13 cellular contexts compared by ENCODE assay signal in genomic region chr11:59182457-59183151, GRCh38. TPM values are rescaled to one million over a fixed set of nuclear protein-coding genes. Genes with fewer than 3 reads are reported as not detected.
DNase-seq lines count a peak whose midpoint lies in the region; ATAC-seq and TF ChIP-seq lines count a peak whose summit lies in the region.
"Had no signal": no experiment of that assay in that cellular context is flagged by ENCODE, and none has a peak within 500 bp of the region (broad histone marks: within the 10 kb centered on the region; RNA-seq: fewer than 3 reads in every experiment).

No MANE protein-coding gene starts in this region.

- H2AFZ ChIP-seq in MM.1S (ENCODE audit: low read length), result no peak overlapping the region

- H3K27me3 ChIP-seq in MM.1S (replicated peaks; ENCODE audit: insufficient read depth, low read length), result no peaks in the 10 kb centered on the region
- H3K27me3 ChIP-seq: BLaER1 treated with 17β-estradiol and CSF1 and Interleukin-3, amounts not matched to agents 10 nM and 100 nM; testis had no signal

- no peaks in the 10 kb centered on the region for H3K27me3 Mint-ChIP-seq in activated CD8-positive, alpha-beta memory T cell treated with anti-CD3 and anti-CD28 coated beads, Interleukin-2, amount 10 ng/mL, durations not matched to agents 7 days and 5 days
- no peaks in the 10 kb centered on the region for H3K27me3 Mint-ChIP-seq in stimulated activated naive B cell treated with anti-CD40 and anti-IgM and Interleukin-4, amounts not matched to agents 10 μg/mL and 1 μg/mL and 100 μg/mL, for 72 hours
- H3K27me3 Mint-ChIP-seq: activated naive CD4-positive, alpha-beta T cell treated with anti-CD3 and anti-CD28 coated beads, Interleukin-2, amount 50 U/mL, for 24 hours had no signal

- H3K4me1 ChIP-seq in MM.1S (ENCODE audit: low read length), result no peaks in the 10 kb centered on the region

- DNase-seq in activated CD8-positive, alpha-beta memory T cell treated with anti-CD3 and anti-CD28 coated beads, Interleukin-2, amount 50 U/mL, for 4 hours, result peak; percentile 27
- no peak for DNase-seq in activated CD8-positive, alpha-beta memory T cell treated with anti-CD3 and anti-CD28 coated beads, Interleukin-2, amount 10 ng/mL, durations not matched to agents 7 days and 5 days
- no peak for DNase-seq in MM.1S
- DNase-seq in fibroblast of pulmonary artery (ENCODE audit: low read depth), result no peak
- no peak for DNase-seq in stimulated activated naive B cell treated with anti-CD40 and anti-IgM and Interleukin-4, amounts not matched to agents 10 μg/mL and 1 μg/mL and 100 μg/mL, for 72 hours
- no peak for DNase-seq in globus pallidus (ENCODE audit: low spot score)
- no peak for DNase-seq in NCI-H2029 treated with DMSO at 0.1 percent for 48 hours (lab: John Stamatoyannopoulos, UW)
- no peak for DNase-seq in middle frontal gyrus (ENCODE audit: extremely low spot score, low spot score)
- DNase-seq: testis had no signal

- no peaks in the 10 kb centered on the region for H3F3A ChIP-seq in MM.1S (ENCODE audit: insufficient read depth, low read length)

- no peaks in the 10 kb centered on the region for H3K9me3 ChIP-seq in MM.1S (replicated peaks; ENCODE audit: insufficient read depth, low read length)
- H3K9me3 ChIP-seq: testis had no signal

- peak; percentile 54 for TF ChIP-seq CTCF in MM.1S (IDR thresholded peaks at IDR 0.05; ENCODE audit: low read length)
- TF ChIP-seq CTCF in fibroblast of pulmonary artery (IDR thresholded peaks at IDR 0.05; ENCODE audit: low read length, missing control alignments), result peak; percentile 12

- no peaks in the 10 kb centered on the region for H3K36me3 ChIP-seq in MM.1S (replicated peaks; ENCODE audit: insufficient read depth, low read length)

- CTCF ChIA-PET in activated CD8-positive, alpha-beta memory T cell treated with anti-CD3 and anti-CD28 coated beads, Interleukin-2, amount 10 ng/mL, durations not matched to agents 7 days and 5 days (lab: Charles Lee), result interaction anchor here (5.2 kb wide), 1 partner anchor 11 kb away, joined by 31 read pairs; the partner anchor contains the start of gene DTX4

- H3K9me3 Mint-ChIP-seq in activated CD8-positive, alpha-beta memory T cell treated with anti-CD3 and anti-CD28 coated beads, Interleukin-2, amount 10 ng/mL, durations not matched to agents 7 days and 5 days (ENCODE audit: low read depth), result peaks cover 4% of the 10 kb centered on the region
- peaks cover 8 to 11% of the 10 kb centered on the region in 2 donors for H3K9me3 Mint-ChIP-seq in stimulated activated naive B cell treated with anti-CD40 and anti-IgM and Interleukin-4, amounts not matched to agents 10 μg/mL and 1 μg/mL and 100 μg/mL, for 72 hours
- H3K9me3 Mint-ChIP-seq: activated naive CD4-positive, alpha-beta T cell treated with anti-CD3 and anti-CD28 coated beads, Interleukin-2, amount 50 U/mL, for 24 hours had no signal

- H3K9ac ChIP-seq in MM.1S (ENCODE audit: low read length), result no peak overlapping the region
- H3K9ac ChIP-seq: BLaER1 treated with 17β-estradiol and CSF1 and Interleukin-3, amounts not matched to agents 10 nM and 100 nM had no signal

- no peak overlapping the region for H3K4me3 Mint-ChIP-seq in activated CD8-positive, alpha-beta memory T cell treated with anti-CD3 and anti-CD28 coated beads, Interleukin-2, amount 10 ng/mL, durations not matched to agents 7 days and 5 days
- H3K4me3 Mint-ChIP-seq in stimulated activated naive B cell treated with anti-CD40 and anti-IgM and Interleukin-4, amounts not matched to agents 10 μg/mL and 1 μg/mL and 100 μg/mL, for 72 hours, result no peak overlapping the region
- H3K4me3 Mint-ChIP-seq: activated naive CD4-positive, alpha-beta T cell treated with anti-CD3 and anti-CD28 coated beads, Interleukin-2, amount 50 U/mL, for 24 hours had no signal

- ATAC-seq in activated CD8-positive, alpha-beta memory T cell treated with anti-CD3 and anti-CD28 coated beads, Interleukin-2, amount 10 ng/mL, durations not matched to agents 7 days and 5 days, result no peak
- peak; percentile 43 to 46 for ATAC-seq in stimulated activated naive B cell treated with anti-CD40 and anti-IgM and Interleukin-4, amounts not matched to agents 10 μg/mL and 1 μg/mL and 100 μg/mL, for 72 hours (replicated peaks)

- H3K4me3 ChIP-seq in MM.1S (ENCODE audit: low read length) (no peak overlapping the region), fibroblast of pulmonary artery (replicated peaks; ENCODE audit: low read depth, low read length) (no peak overlapping the region)
- H3K4me3 ChIP-seq: BLaER1 treated with 17β-estradiol and CSF1 and Interleukin-3, amounts not matched to agents 10 nM and 100 nM; testis had no signal

- no peak overlapping the region for H3K27ac ChIP-seq in MM.1S (ENCODE audit: low read length)
- H3K27ac ChIP-seq: BLaER1 treated with 17β-estradiol and CSF1 and Interleukin-3, amounts not matched to agents 10 nM and 100 nM; testis had no signal

- H3K79me2 ChIP-seq in MM.1S (ENCODE audit: low read length), result no peaks in the 10 kb centered on the region

- H3K4me1 Mint-ChIP-seq in activated CD8-positive, alpha-beta memory T cell treated with anti-CD3 and anti-CD28 coated beads, Interleukin-2, amount 10 ng/mL, durations not matched to agents 7 days and 5 days, result no peaks in the 10 kb centered on the region
- peaks cover 26 to 27% of the 10 kb centered on the region in 2 donors for H3K4me1 Mint-ChIP-seq in stimulated activated naive B cell treated with anti-CD40 and anti-IgM and Interleukin-4, amounts not matched to agents 10 μg/mL and 1 μg/mL and 100 μg/mL, for 72 hours
- H3K4me1 Mint-ChIP-seq: activated naive CD4-positive, alpha-beta T cell treated with anti-CD3 and anti-CD28 coated beads, Interleukin-2, amount 50 U/mL, for 24 hours had no signal

- no peaks in the 10 kb centered on the region for H3K36me3 Mint-ChIP-seq in activated CD8-positive, alpha-beta memory T cell treated with anti-CD3 and anti-CD28 coated beads, Interleukin-2, amount 10 ng/mL, durations not matched to agents 7 days and 5 days
- peaks cover 34 to 57% of the 10 kb centered on the region in 2 donors for H3K36me3 Mint-ChIP-seq in stimulated activated naive B cell treated with anti-CD40 and anti-IgM and Interleukin-4, amounts not matched to agents 10 μg/mL and 1 μg/mL and 100 μg/mL, for 72 hours
- H3K36me3 Mint-ChIP-seq: activated naive CD4-positive, alpha-beta T cell treated with anti-CD3 and anti-CD28 coated beads, Interleukin-2, amount 50 U/mL, for 24 hours had no signal

- H3K4me2 ChIP-seq in MM.1S (ENCODE audit: low read depth, low read length), result no peak overlapping the region
- H3K4me2 ChIP-seq: BLaER1 treated with 17β-estradiol and CSF1 and Interleukin-3, amounts not matched to agents 10 nM and 100 nM had no signal

- no peaks in the 10 kb centered on the region for H4K20me1 ChIP-seq in MM.1S (ENCODE audit: insufficient read depth, low read length)

- H3K27ac Mint-ChIP-seq in activated CD8-positive, alpha-beta memory T cell treated with anti-CD3 and anti-CD28 coated beads, Interleukin-2, amount 10 ng/mL, durations not matched to agents 7 days and 5 days, result no peak overlapping the region
- no peak overlapping the region for H3K27ac Mint-ChIP-seq in stimulated activated naive B cell treated with anti-CD40 and anti-IgM and Interleukin-4, amounts not matched to agents 10 μg/mL and 1 μg/mL and 100 μg/mL, for 72 hours
- H3K27ac Mint-ChIP-seq: activated naive CD4-positive, alpha-beta T cell treated with anti-CD3 and anti-CD28 coated beads, Interleukin-2, amount 50 U/mL, for 24 hours had no signal

- no peaks in the 10 kb centered on the region for H3K9me2 ChIP-seq in MM.1S (replicated peaks; ENCODE audit: insufficient read depth, low read length)

RNA-seq across cellular contexts. Expression of gene DTX4, which starts 10.7 kb away (rescaled TPM):
- total RNA-seq in activated CD8-positive, alpha-beta memory T cell treated with anti-CD3 and anti-CD28 coated beads, Interleukin-2, amount 10 ng/mL, durations not matched to agents 7 days and 5 days, result under 1 TPM; 0.12 to 0.28 TPM

RNA-seq across cellular contexts. Expression of gene MPEG1, which starts 30.1 kb away (rescaled TPM):
- not detected for total RNA-seq in activated CD8-positive, alpha-beta memory T cell treated with anti-CD3 and anti-CD28 coated beads, Interleukin-2, amount 10 ng/mL, durations not matched to agents 7 days and 5 days
- total RNA-seq: HT1080, SK-MEL-5 had no signal

RNA-seq across cellular contexts. Expression of gene FAM111A, which starts 39.9 kb away (rescaled TPM):
- 100 to 1,000 TPM; 136 to 152 TPM for total RNA-seq in activated CD8-positive, alpha-beta memory T cell treated with anti-CD3 and anti-CD28 coated beads, Interleukin-2, amount 10 ng/mL, durations not matched to agents 7 days and 5 days
